Comparison of ENCODE assay signal across 28 cellular contexts in genomic region chr18:38170845-38171244, GRCh38.
"Had no signal": no experiment of that assay in that cellular context is flagged by ENCODE, and none has a peak within 500 bp of the region (broad histone marks: within the 10 kb centered on the region; RNA-seq: fewer than 3 reads in every experiment).

No MANE protein-coding gene starts in this region.

- H3K27me3 Mint-ChIP-seq: dendritic cell treated with granulocyte-macrophage colony-stimulating factor and Interleukin-4, amounts not matched to agents 40 ng/mL and 50 ng/mL, for 4 days; effector memory CD8-positive, alpha-beta T cell had no signal

- H3K27ac ChIP-seq: colonic mucosa, coronary artery, dorsolateral prefrontal cortex, epithelial cell of prostate, esophagus muscularis mucosa, esophagus squamous epithelium, foreskin keratinocyte, gastrocnemius medialis, gastroesophageal sphincter, heart left ventricle, heart right ventricle had no signal

- H3K27ac Mint-ChIP-seq: dendritic cell treated with granulocyte-macrophage colony-stimulating factor and Interleukin-4, amounts not matched to agents 40 ng/mL and 50 ng/mL, for 4 days; effector memory CD8-positive, alpha-beta T cell; endodermal cell had no signal

- DNase-seq: colonic mucosa; cortex of kidney; dermis blood vessel endothelial cell; dorsolateral prefrontal cortex; effector CD4-positive, alpha-beta T cell; effector CD8-positive, alpha-beta T cell; effector memory CD4-positive, alpha-beta T cell; effector memory CD8-positive, alpha-beta T cell; endodermal cell; erythroblast; esophagus squamous epithelium; foreskin fibroblast; foreskin keratinocyte; foreskin melanocyte; gastrocnemius medialis; glutamatergic neuron; head of caudate nucleus; heart left ventricle; heart right ventricle had no signal

- ATAC-seq: effector memory CD8-positive, alpha-beta T cell; esophagus mucosa; foreskin keratinocyte; gastrocnemius medialis; gastroesophageal sphincter; heart left ventricle; heart right ventricle had no signal

- H3K4me1 ChIP-seq: colonic mucosa, esophagus muscularis mucosa, esophagus squamous epithelium, foreskin keratinocyte, gastrocnemius medialis, gastroesophageal sphincter, heart left ventricle, heart right ventricle had no signal

- H3K36me3 ChIP-seq: colonic mucosa, esophagus muscularis mucosa, esophagus squamous epithelium, gastrocnemius medialis, gastroesophageal sphincter, heart left ventricle, heart right ventricle had no signal

- H3K4me3 ChIP-seq: colonic mucosa, coronary artery, dorsolateral prefrontal cortex, esophagus muscularis mucosa, esophagus squamous epithelium, gastrocnemius medialis, gastroesophageal sphincter, heart left ventricle, heart right ventricle had no signal

- H3K4me3 Mint-ChIP-seq: dendritic cell treated with granulocyte-macrophage colony-stimulating factor and Interleukin-4, amounts not matched to agents 40 ng/mL and 50 ng/mL, for 4 days; effector memory CD8-positive, alpha-beta T cell; endodermal cell had no signal

- H3K9me3 ChIP-seq: colonic mucosa, esophagus muscularis mucosa, esophagus squamous epithelium, gastrocnemius medialis, gastroesophageal sphincter had no signal

- H3K27me3 ChIP-seq: colonic mucosa, dorsolateral prefrontal cortex, esophagus muscularis mucosa, esophagus squamous epithelium, foreskin keratinocyte, gastrocnemius medialis, gastroesophageal sphincter, heart left ventricle, heart right ventricle had no signal

- FAIRE-seq: colon, endometrium, endothelial cell of umbilical vein had no signal

- H3K4me1 Mint-ChIP-seq: endodermal cell had no signal
